In the genomic region with DNA sequence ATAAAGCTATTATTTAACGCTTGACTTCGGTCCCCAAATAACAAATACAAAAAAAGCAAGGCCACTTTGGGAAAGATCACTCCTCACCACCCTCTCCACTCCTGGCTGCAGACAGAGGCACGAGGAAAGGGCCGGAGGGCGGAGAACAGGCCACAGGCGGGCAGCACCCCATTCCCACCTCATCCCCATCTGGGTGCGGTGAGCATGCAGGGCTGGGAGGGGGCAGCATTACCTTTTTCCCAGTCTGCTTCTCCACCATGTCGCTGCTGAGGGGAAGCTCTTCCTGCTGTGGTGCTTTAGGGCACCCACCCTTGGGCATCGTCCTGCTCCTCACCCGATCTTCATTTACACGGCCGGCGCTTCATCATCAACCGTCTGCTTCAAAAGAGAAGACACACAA, we compare ENCODE assay signal across 9 cellular contexts.
DNase-seq lines count a peak whose midpoint lies in the region.
"Had no signal": no experiment of that assay in that cellular context is flagged by ENCODE, and none has a peak within 500 bp of the region (broad histone marks: within the 10 kb centered on the region; RNA-seq: fewer than 3 reads in every experiment).

No MANE protein-coding gene starts in this region.

- H3K36me3 ChIP-seq in SJSA1 (peaks cover 48% of the 10 kb centered on the region), esophagus (ENCODE audit: control insufficient read depth in 2 of 2, insufficient read depth in 2 of 2, low read length in 1 of 2) (peaks cover 0 to 29% of the 10 kb centered on the region in 2 donors)

- H3K27ac ChIP-seq in SJSA1 (peak overlapping the region; percentile 65), esophagus (ENCODE audit: low read depth in 2 of 2, low read length in 1 of 2) (peak overlapping the region; percentile 59 to 83), skin epidermis (peak overlapping the region in 17 of 21 experiments; percentile 4 to 89 (median 69))
- H3K27ac ChIP-seq: suprapubic skin had no signal

- H3K27me3 ChIP-seq in SJSA1 (replicated peaks) (no peaks in the 10 kb centered on the region), esophagus (ENCODE audit: control insufficient read depth in 1 of 2, insufficient read depth in 2 of 2, low read length in 2 of 2) (no peaks in the 10 kb centered on the region)
- H3K27me3 ChIP-seq: suprapubic skin had no signal

- peak overlapping the region; percentile 99 for H3K27ac Mint-ChIP-seq in T-helper 2 cell treated with Interferon-gamma antibody and Interleukin-4, amounts not matched to agents 5 μg/mL and 100 μg/mL, for 36 hours

- DNase-seq in T-helper 2 cell treated with Interferon-gamma antibody and Interleukin-4, amounts not matched to agents 5 μg/mL and 100 μg/mL, for 36 hours (ENCODE audit: low spot score): no peak
- DNase-seq in T-helper 2 cell (no peak), SJSA1 (ENCODE audit: low read depth in 1 of 2, low spot score in 2 of 2) (no peak), NCI-H510A (lab: John Stamatoyannopoulos, UW) (no peak), iPS-NIHi7 (ENCODE audit: extremely low spot score) (no peak), NCI-H1694 (lab: John Stamatoyannopoulos, UW) (no peak)

- H3K36me3 Mint-ChIP-seq in T-helper 2 cell treated with Interferon-gamma antibody and Interleukin-4, amounts not matched to agents 5 μg/mL and 100 μg/mL, for 36 hours (ENCODE audit: low read depth): peaks cover 39% of the 10 kb centered on the region

- 78 to 84% methylated on average over 14 of the region's 14 CpGs for WGBS in esophagus, 2 donors

- peak overlapping the region; percentile 83 for H3K4me3 Mint-ChIP-seq in T-helper 2 cell treated with Interferon-gamma antibody and Interleukin-4, amounts not matched to agents 5 μg/mL and 100 μg/mL, for 36 hours

- H3K4me1 Mint-ChIP-seq in T-helper 2 cell treated with Interferon-gamma antibody and Interleukin-4, amounts not matched to agents 5 μg/mL and 100 μg/mL, for 36 hours (ENCODE audit: low read depth): peaks cover 70% of the 10 kb centered on the region

- H3K27me3 Mint-ChIP-seq in T-helper 2 cell treated with Interferon-gamma antibody and Interleukin-4, amounts not matched to agents 5 μg/mL and 100 μg/mL, for 36 hours (ENCODE audit: low read depth): no peaks in the 10 kb centered on the region

- H3K4me3 ChIP-seq in SJSA1 (no peak overlapping the region), esophagus (ENCODE audit: low read depth in 1 of 2, low read length in 2 of 2) (peak overlapping the region in 1 of 2 donors; percentile 17), skin epidermis (no peak overlapping the region)
- H3K4me3 ChIP-seq: suprapubic skin had no signal

- H3K4me1 ChIP-seq in SJSA1 (replicated peaks): peaks cover 79% of the 10 kb centered on the region
- peaks cover 40 to 68% of the 10 kb centered on the region in 2 donors for H3K4me1 ChIP-seq in esophagus (ENCODE audit: control insufficient read depth in 2 of 2, insufficient read depth in 2 of 2, low read length in 1 of 2)

- H3K9me3 ChIP-seq in SJSA1 (replicated peaks) (no peaks in the 10 kb centered on the region), esophagus (ENCODE audit: control insufficient read depth in 2 of 2, insufficient read depth in 1 of 2, low read depth in 1 of 2, low read length in 1 of 2) (peaks cover 0 to 4% of the 10 kb centered on the region in 2 donors)
- H3K9me3 ChIP-seq: suprapubic skin had no signal

- H3K9me3 Mint-ChIP-seq in T-helper 2 cell treated with Interferon-gamma antibody and Interleukin-4, amounts not matched to agents 5 μg/mL and 100 μg/mL, for 36 hours: no peaks in the 10 kb centered on the region
